Comparison of ENCODE assay signal across 8 cellular contexts in genomic region chr3:42090973-42091731, GRCh38. TPM values are rescaled to one million over a fixed set of nuclear protein-coding genes. Genes with fewer than 3 reads are reported as not detected.
DNase-seq lines count a peak whose midpoint lies in the region; ATAC-seq, FAIRE-seq and TF ChIP-seq lines count a peak whose summit lies in the region.

TSS of gene TRAK1 (plus strand) at chr3:42091357. CDS start at chr3:42091470, 113 bp downstream.

- no peak for FAIRE-seq in HTR-8/SVneo (lab: Jason Lieb, UNC)

- no peak within 1 kb of the TSS for H3K4me3 Mint-ChIP-seq in T-helper 2 cell treated with Interferon-gamma antibody and Interleukin-4, amounts not matched to agents 5 μg/mL and 100 μg/mL, for 36 hours

- H3K4me1 ChIP-seq in BLaER1 treated with 17β-estradiol and CSF1 and Interleukin-3, amounts not matched to agents 10 nM and 100 nM, result peaks cover 6 to 37% (median 27%) of the 10 kb centered on the region in 10 experiments
- peaks cover 24% of the 10 kb centered on the region for H3K4me1 ChIP-seq in osteoblast (ENCODE audit: insufficient read depth, low read length)

- H2AFZ ChIP-seq in osteoblast (ENCODE audit: low read length), result peak within 1 kb of the TSS; percentile 4

- H3K27me3 Mint-ChIP-seq in T-helper 2 cell treated with Interferon-gamma antibody and Interleukin-4, amounts not matched to agents 5 μg/mL and 100 μg/mL, for 36 hours (ENCODE audit: low read depth), result no peaks in the 10 kb centered on the region

- H3K27ac Mint-ChIP-seq in T-helper 2 cell treated with Interferon-gamma antibody and Interleukin-4, amounts not matched to agents 5 μg/mL and 100 μg/mL, for 36 hours, result peak within 1 kb of the TSS; percentile 58

- H4K20me1 ChIP-seq in BLaER1 treated with 17β-estradiol and CSF1 and Interleukin-3, amounts not matched to agents 10 nM and 100 nM, result peaks cover 0 to 45% (median 19%) of the 10 kb centered on the region in 11 experiments; a peak in 14 of 22 replicates
- H4K20me1 ChIP-seq in osteoblast (ENCODE audit: insufficient read depth, low read length), result peaks cover 2% of the 10 kb centered on the region

- no peak within 1 kb of the TSS for H3K9ac ChIP-seq in BLaER1 treated with 17β-estradiol and CSF1 and Interleukin-3, amounts not matched to agents 10 nM and 100 nM

- H3K4me3 ChIP-seq in BLaER1 treated with 17β-estradiol and CSF1 and Interleukin-3, amounts not matched to agents 10 nM and 100 nM, result no peak within 1 kb of the TSS; a peak in 1 of 20 replicates
- peak within 1 kb of the TSS; percentile 52 for H3K4me3 ChIP-seq in fibroblast of the aortic adventitia (ENCODE audit: low read depth, low read length)
- peak within 1 kb of the TSS; percentile 57 for H3K4me3 ChIP-seq in osteoblast (ENCODE audit: insufficient read depth, low read length)

- H3K4me1 Mint-ChIP-seq in T-helper 2 cell treated with Interferon-gamma antibody and Interleukin-4, amounts not matched to agents 5 μg/mL and 100 μg/mL, for 36 hours (ENCODE audit: low read depth), result peaks cover 22% of the 10 kb centered on the region

- H3K9me3 ChIP-seq in BLaER1 treated with 17β-estradiol and CSF1 and Interleukin-3, amounts not matched to agents 10 nM and 100 nM (replicated peaks in 1 of 11), result peaks cover 0 to 38% (median 14%) of the 10 kb centered on the region in 11 experiments; a peak in 13 of 22 replicates
- no peaks in the 10 kb centered on the region for H3K9me3 ChIP-seq in osteoblast (ENCODE audit: low read depth, low read length)

- DNase-seq in T-helper 2 cell treated with Interferon-gamma antibody and Interleukin-4, amounts not matched to agents 5 μg/mL and 100 μg/mL, for 36 hours (ENCODE audit: low spot score), result no peak
- DNase-seq in fibroblast of the aortic adventitia (ENCODE audit: low read depth), result peak; percentile 84
- DNase-seq in osteoblast (ENCODE audit: insufficient read length, low spot score, missing footprints), result peak; percentile 83
- DNase-seq in HTR-8/SVneo (ENCODE audit: insufficient read length, low spot score), result no peak
- DNase-seq in ecto neural progenitor cell (ENCODE audit: low spot score), result no peak
- DNase-seq in SHP77 treated with DMSO at 0.1 percent for 48 hours (lab: John Stamatoyannopoulos, UW), result no peak

- peaks cover 66% of the 10 kb centered on the region for H3K79me2 ChIP-seq in osteoblast (ENCODE audit: insufficient read depth, low read length)

- H3K36me3 ChIP-seq in BLaER1 treated with 17β-estradiol and CSF1 and Interleukin-3, amounts not matched to agents 10 nM and 100 nM, result peaks cover 70 to 90% (median 80%) of the 10 kb centered on the region in 11 experiments
- peaks cover 12% of the 10 kb centered on the region for H3K36me3 ChIP-seq in osteoblast (ENCODE audit: insufficient read depth, low read length)

- H3K27ac ChIP-seq in BLaER1 treated with 17β-estradiol and CSF1 and Interleukin-3, amounts not matched to agents 10 nM and 100 nM, result peak within 1 kb of the TSS in 7 of 11 experiments; percentile 6 to 42 (median 11); a peak in 5 of 22 replicates
- peak within 1 kb of the TSS; percentile 90 for H3K27ac ChIP-seq in osteoblast (ENCODE audit: low read depth, low read length)

- H3K4me2 ChIP-seq in BLaER1 treated with 17β-estradiol and CSF1 and Interleukin-3, amounts not matched to agents 10 nM and 100 nM, result peak within 1 kb of the TSS in 7 of 11 experiments; percentile 8 to 33 (median 18); a peak in 9 of 22 replicates
- H3K4me2 ChIP-seq in osteoblast (ENCODE audit: insufficient read depth, low read length), result peak within 1 kb of the TSS; percentile 75

- H3K9me3 Mint-ChIP-seq in T-helper 2 cell treated with Interferon-gamma antibody and Interleukin-4, amounts not matched to agents 5 μg/mL and 100 μg/mL, for 36 hours, result peaks cover 5% of the 10 kb centered on the region

- ATAC-seq in GM21786 (IDR thresholded peaks at IDR 0.05; ENCODE audit: unreplicated experiment), result no peak

- no peaks in the 10 kb centered on the region for H3K27me3 ChIP-seq in BLaER1 treated with 17β-estradiol and CSF1 and Interleukin-3, amounts not matched to agents 10 nM and 100 nM
- H3K27me3 ChIP-seq in osteoblast (ENCODE audit: insufficient read depth, low read length), result no peaks in the 10 kb centered on the region

- peaks cover 37% of the 10 kb centered on the region for H3K36me3 Mint-ChIP-seq in T-helper 2 cell treated with Interferon-gamma antibody and Interleukin-4, amounts not matched to agents 5 μg/mL and 100 μg/mL, for 36 hours (ENCODE audit: low read depth)

- TF ChIP-seq CTCF in fibroblast of the aortic adventitia (IDR thresholded peaks at IDR 0.05; ENCODE audit: insufficient read depth, low read length) (peak; percentile 22), osteoblast (IDR thresholded peaks at IDR 0.05; ENCODE audit: extremely low read depth, low read depth, low read length) (no peak)

RNA-seq across cellular contexts. Expression of gene TRAK1, which starts in this region (rescaled TPM):
- total RNA-seq in fibroblast of the aortic adventitia (ENCODE audit: low replicate concordance) (23.2 and 51.6 TPM in 2 replicates), osteoblast (60.4 and 65.7 TPM in 2 replicates)

Comparison
In these comparisons a context has a peak if more than half of its experiments do, and no peak if none do; other contexts are left out.
1. H3K4me3 ChIP-seq: peak in fibroblast of the aortic adventitia (single experiment) and osteoblast (single experiment); none in BLaER1 treated with 17β-estradiol and CSF1 and Interleukin-3, amounts not matched to agents 10 nM and 100 nM (0 of 10).
2. DNase-seq: peak in fibroblast of the aortic adventitia (single experiment) and osteoblast (single experiment); none in T-helper 2 cell treated with Interferon-gamma antibody and Interleukin-4, amounts not matched to agents 5 μg/mL and 100 μg/mL, for 36 hours (single experiment), HTR-8/SVneo (single experiment), ecto neural progenitor cell (single experiment) and SHP77 treated with DMSO at 0.1 percent for 48 hours (single experiment).